Comparison of ENCODE assay signal across 8 cellular contexts in the genomic region with DNA sequence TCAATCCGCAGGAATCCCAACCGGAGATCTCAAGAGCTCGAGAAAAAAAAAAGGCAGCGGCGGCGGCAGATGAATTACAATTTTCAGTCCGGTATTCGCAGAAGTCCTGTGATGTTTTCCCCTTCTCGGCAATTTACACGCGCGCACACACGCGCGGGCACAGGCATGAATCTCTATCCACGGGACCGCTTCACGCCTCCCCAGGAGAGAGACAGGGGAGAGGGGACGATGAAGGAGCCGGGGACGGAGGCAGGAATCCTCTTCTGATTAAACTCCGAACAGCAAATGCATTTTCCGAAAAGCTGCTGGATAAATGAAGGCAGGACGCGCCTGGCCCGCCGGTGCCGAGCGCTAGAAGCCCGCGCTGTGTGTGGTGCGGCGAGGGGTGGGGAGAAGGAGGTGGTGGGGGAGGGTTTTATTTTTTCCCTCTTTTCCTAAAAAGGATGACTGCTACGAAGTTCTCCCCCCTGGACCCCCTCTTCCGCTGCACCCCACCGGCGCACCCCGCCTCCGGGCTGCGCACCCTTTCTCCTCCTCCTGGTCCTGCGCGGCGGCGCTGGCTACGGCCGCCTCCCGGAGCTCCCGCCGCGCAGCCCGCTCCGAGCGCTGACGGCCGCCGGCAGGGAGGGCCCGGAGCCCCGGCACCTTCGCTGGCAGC. TPM values are rescaled to one million over a fixed set of nuclear protein-coding genes. Genes with fewer than 3 reads are reported as not detected.
DNase-seq lines count a peak whose midpoint lies in the region; ATAC-seq and TF ChIP-seq lines count a peak whose summit lies in the region.

A gene (minus strand): TSS at position 387 of the 658 bp plus-strand sequence.

- H3K9me3 Mint-ChIP-seq in activated T-cell treated with anti-CD3 and anti-CD28 coated beads, Interleukin-2, amount 50 U/mL, for 24 hours, result no peaks in the 10 kb centered on the region
- H3K9me3 Mint-ChIP-seq in natural killer cell, result no peaks in the 10 kb centered on the region

- POLR2A ChIA-PET in HEK293 (lab: Yijun Ruan, JAX), result no interaction called here

- TF ChIP-seq CTCF in HEK293 (tag by site-specific recombination; IDR thresholded peaks at IDR 0.05) (no peak), fibroblast of pulmonary artery (IDR thresholded peaks at IDR 0.05; ENCODE audit: low read length, missing control alignments) (no peak), natural killer cell (IDR thresholded peaks at IDR 0.05) (no peak)

- WGBS in aorta, 2 donors, result 0 to 1% methylated on average over 56 to 59 of the region's 59 CpGs

- ATAC-seq in natural killer cell (peak; percentile 10 to 34 (median 18)), aorta (ENCODE audit: low FRiP score) (peak; percentile 53)

- H3K36me3 Mint-ChIP-seq in activated T-cell treated with anti-CD3 and anti-CD28 coated beads, Interleukin-2, amount 50 U/mL, for 24 hours (ENCODE audit: low read depth), result peaks cover 49% of the 10 kb centered on the region
- no peaks in the 10 kb centered on the region for H3K36me3 Mint-ChIP-seq in natural killer cell

- intact Hi-C loops in natural killer cell (cut with micrococcal nuclease), result loop anchor here (1.0 to 5.0 kb wide), 4 partner anchors 47 to 165 kb away; a partner anchor contains a TSS
- intact Hi-C loops in aorta (cut with DNase I), result loop anchor here (2.0 to 5.0 kb wide), 5 partner anchors 47 to 302 kb away; a partner anchor contains a TSS

- CTCF ChIA-PET in HEK293 (lab: Yijun Ruan, JAX), result interaction anchor here (0.7 to 3.2 kb wide), 9 partner anchors 12 to 303 kb away, joined by 3 to 23 read pairs (median 4); no protein-coding TSS in a partner anchor

- no peaks in the 10 kb centered on the region for H3K27me3 ChIP-seq in aorta (ENCODE audit: control insufficient read depth in 1 of 2, insufficient read depth in 2 of 2, low read length in 1 of 2)

- peak within 1 kb of the TSS; percentile 88 for H3K27ac ChIP-seq in HEK293 (ENCODE audit: extremely low read depth, low read depth, low read length)
- peak within 1 kb of the TSS; percentile 44 to 91 for H3K27ac ChIP-seq in aorta (ENCODE audit: low read depth in 1 of 2, low read length in 2 of 2)

- H3K4me3 ChIP-seq in HEK293 (ENCODE audit: low read depth, low read length) (peak within 1 kb of the TSS; percentile 54), fibroblast of pulmonary artery (replicated peaks; ENCODE audit: low read depth, low read length) (peak within 1 kb of the TSS; percentile 74), aorta (ENCODE audit: low read length in 2 of 2) (peak within 1 kb of the TSS; percentile 87 to 97)

- H3K4me1 Mint-ChIP-seq in activated T-cell treated with anti-CD3 and anti-CD28 coated beads, Interleukin-2, amount 50 U/mL, for 24 hours (ENCODE audit: low read depth), result peaks cover 43% of the 10 kb centered on the region
- peaks cover 60 to 64% of the 10 kb centered on the region in 2 donors for H3K4me1 Mint-ChIP-seq in natural killer cell

- H3K36me3 ChIP-seq in HEK293 (ENCODE audit: control insufficient read depth in 2 of 2, insufficient read depth in 1 of 2, low read length in 2 of 2), result no peaks in the 10 kb centered on the region
- no peaks in the 10 kb centered on the region for H3K36me3 ChIP-seq in aorta (ENCODE audit: control insufficient read depth in 1 of 2, insufficient read depth in 2 of 2, low read length in 1 of 2)

- H3K9me3 ChIP-seq in HEK293 (ENCODE audit: control insufficient read depth, insufficient read depth, low read depth, low read length) (no peaks in the 10 kb centered on the region), aorta (ENCODE audit: control insufficient read depth, low read length) (no peaks in the 10 kb centered on the region)

- peak within 1 kb of the TSS; percentile 98 for H3K4me3 Mint-ChIP-seq in activated T-cell treated with anti-CD3 and anti-CD28 coated beads, Interleukin-2, amount 50 U/mL, for 24 hours
- peak within 1 kb of the TSS; percentile 99 for H3K4me3 Mint-ChIP-seq in natural killer cell

- DNase-seq in NCI-H2081 (lab: John Stamatoyannopoulos, UW) (peak; percentile 46 to 64), NCI-H2081 treated with DMSO at 0.1 percent for 48 hours (lab: John Stamatoyannopoulos, UW) (no peak), NCI-H1105 treated with DMSO at 0.1 percent for 48 hours (lab: John Stamatoyannopoulos, UW) (peak; percentile 61), fibroblast of pulmonary artery (ENCODE audit: low read depth) (peak; percentile 42), natural killer cell (no peak), aorta (peak; percentile 71 to 83)
- no peak for DNase-seq in activated T-cell treated with anti-CD3 and anti-CD28 coated beads, Interleukin-2, amount 50 U/mL, for 24 hours

- peaks cover 23% of the 10 kb centered on the region; the same call in 1 of the 2 replicates for H3K4me1 ChIP-seq in HEK293 (ENCODE audit: control insufficient read depth, insufficient read depth, low read length)
- peaks cover 0 to 2% of the 10 kb centered on the region in 2 donors for H3K4me1 ChIP-seq in aorta (ENCODE audit: control insufficient read depth in 1 of 2, insufficient read depth in 2 of 2, low read length in 2 of 2)

- H3K27ac Mint-ChIP-seq in activated T-cell treated with anti-CD3 and anti-CD28 coated beads, Interleukin-2, amount 50 U/mL, for 24 hours, result peak within 1 kb of the TSS; percentile 98
- H3K27ac Mint-ChIP-seq in natural killer cell, result peak within 1 kb of the TSS; percentile 93 to 94

- no peaks in the 10 kb centered on the region for H3K27me3 Mint-ChIP-seq in activated T-cell treated with anti-CD3 and anti-CD28 coated beads, Interleukin-2, amount 50 U/mL, for 24 hours
- H3K27me3 Mint-ChIP-seq in natural killer cell (ENCODE audit: low read depth in 2 of 2), result no peaks in the 10 kb centered on the region

TF ChIP-seq in HEK293, 187 proteins besides CTCF, POLR2A, EP300 and RAD21 (continues in another document):
- TF ChIP-seq GLIS2 (tag by site-specific recombination; IDR thresholded peaks at IDR 0.05) (peak; percentile 60; the same call in 1 of the 2 replicates), ZNF335 (tag by site-specific recombination; conservative IDR thresholded peaks at IDR 0.05) (peak; percentile 74), SP2 (tag by site-specific recombination; IDR thresholded peaks at IDR 0.05) (peak; percentile 27), ZXDB (tag by site-specific recombination; IDR thresholded peaks at IDR 0.05) (peak; percentile 31; the same call in 1 of the 2 replicates), ZBTB17 (tag by site-specific recombination; IDR thresholded peaks at IDR 0.05) (0 out of 2 replicates have a peak, but pooled peaks have one; percentile 67), IKZF3 (tag by site-specific recombination; IDR thresholded peaks at IDR 0.05) (peak; percentile 9; the same call in 1 of the 2 replicates)
- TF ChIP-seq, protein P1, sequence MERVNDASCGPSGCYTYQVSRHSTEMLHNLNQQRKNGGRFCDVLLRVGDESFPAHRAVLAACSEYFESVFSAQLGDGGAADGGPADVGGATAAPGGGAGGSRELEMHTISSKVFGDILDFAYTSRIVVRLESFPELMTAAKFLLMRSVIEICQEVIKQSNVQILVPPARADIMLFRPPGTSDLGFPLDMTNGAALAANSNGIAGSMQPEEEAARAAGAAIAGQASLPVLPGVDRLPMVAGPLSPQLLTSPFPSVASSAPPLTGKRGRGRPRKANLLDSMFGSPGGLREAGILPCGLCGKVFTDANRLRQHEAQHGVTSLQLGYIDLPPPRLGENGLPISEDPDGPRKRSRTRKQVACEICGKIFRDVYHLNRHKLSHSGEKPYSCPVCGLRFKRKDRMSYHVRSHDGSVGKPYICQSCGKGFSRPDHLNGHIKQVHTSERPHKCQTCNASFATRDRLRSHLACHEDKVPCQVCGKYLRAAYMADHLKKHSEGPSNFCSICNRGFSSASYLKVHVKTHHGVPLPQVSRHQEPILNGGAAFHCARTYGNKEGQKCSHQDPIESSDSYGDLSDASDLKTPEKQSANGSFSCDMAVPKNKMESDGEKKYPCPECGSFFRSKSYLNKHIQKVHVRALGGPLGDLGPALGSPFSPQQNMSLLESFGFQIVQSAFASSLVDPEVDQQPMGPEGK (tag by site-specific recombination; IDR thresholded peaks at IDR 0.05), result 0 out of 2 replicates have a peak, but pooled peaks have one; percentile 37
- TF ChIP-seq, protein P2, sequence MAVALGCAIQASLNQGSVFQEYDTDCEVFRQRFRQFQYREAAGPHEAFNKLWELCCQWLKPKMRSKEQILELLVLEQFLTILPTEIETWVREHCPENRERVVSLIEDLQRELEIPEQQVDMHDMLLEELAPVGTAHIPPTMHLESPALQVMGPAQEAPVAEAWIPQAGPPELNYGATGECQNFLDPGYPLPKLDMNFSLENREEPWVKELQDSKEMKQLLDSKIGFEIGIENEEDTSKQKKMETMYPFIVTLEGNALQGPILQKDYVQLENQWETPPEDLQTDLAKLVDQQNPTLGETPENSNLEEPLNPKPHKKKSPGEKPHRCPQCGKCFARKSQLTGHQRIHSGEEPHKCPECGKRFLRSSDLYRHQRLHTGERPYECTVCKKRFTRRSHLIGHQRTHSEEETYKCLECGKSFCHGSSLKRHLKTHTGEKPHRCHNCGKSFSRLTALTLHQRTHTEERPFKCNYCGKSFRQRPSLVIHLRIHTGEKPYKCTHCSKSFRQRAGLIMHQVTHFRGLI (tag by site-specific recombination; IDR thresholded peaks at IDR 0.05), result peak; percentile 13; the same call in 1 of the 2 replicates
- TF ChIP-seq, protein P3, sequence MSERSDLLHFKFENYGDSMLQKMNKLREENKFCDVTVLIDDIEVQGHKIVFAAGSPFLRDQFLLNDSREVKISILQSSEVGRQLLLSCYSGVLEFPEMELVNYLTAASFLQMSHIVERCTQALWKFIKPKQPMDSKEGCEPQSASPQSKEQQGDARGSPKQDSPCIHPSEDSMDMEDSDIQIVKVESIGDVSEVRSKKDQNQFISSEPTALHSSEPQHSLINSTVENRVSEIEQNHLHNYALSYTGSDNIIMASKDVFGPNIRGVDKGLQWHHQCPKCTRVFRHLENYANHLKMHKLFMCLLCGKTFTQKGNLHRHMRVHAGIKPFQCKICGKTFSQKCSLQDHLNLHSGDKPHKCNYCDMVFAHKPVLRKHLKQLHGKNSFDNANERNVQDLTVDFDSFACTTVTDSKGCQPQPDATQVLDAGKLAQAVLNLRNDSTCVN (tag by site-specific recombination; optimal IDR thresholded peaks at IDR 0.05), result peak; percentile 69
- TF ChIP-seq, protein P4, sequence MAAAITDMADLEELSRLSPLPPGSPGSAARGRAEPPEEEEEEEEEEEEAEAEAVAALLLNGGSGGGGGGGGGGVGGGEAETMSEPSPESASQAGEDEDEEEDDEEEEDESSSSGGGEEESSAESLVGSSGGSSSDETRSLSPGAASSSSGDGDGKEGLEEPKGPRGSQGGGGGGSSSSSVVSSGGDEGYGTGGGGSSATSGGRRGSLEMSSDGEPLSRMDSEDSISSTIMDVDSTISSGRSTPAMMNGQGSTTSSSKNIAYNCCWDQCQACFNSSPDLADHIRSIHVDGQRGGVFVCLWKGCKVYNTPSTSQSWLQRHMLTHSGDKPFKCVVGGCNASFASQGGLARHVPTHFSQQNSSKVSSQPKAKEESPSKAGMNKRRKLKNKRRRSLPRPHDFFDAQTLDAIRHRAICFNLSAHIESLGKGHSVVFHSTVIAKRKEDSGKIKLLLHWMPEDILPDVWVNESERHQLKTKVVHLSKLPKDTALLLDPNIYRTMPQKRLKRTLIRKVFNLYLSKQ (tag by site-specific recombination; IDR thresholded peaks at IDR 0.05; ENCODE audit: borderline replicate concordance), result no peak

RNA-seq across cellular contexts. Expression of the gene that starts here (rescaled TPM):
- total RNA-seq in natural killer cell (10 to 100 TPM; 28.2 to 64.2 (median 33.4) TPM), aorta (10 to 100 TPM; 23.7 to 25.4 TPM)
- polyA plus RNA-seq in aorta, result 1 to 10 TPM; 2.6 to 4.3 TPM

Comparison
In these comparisons a context has a peak if more than half of its experiments do, and no peak if none do; other contexts are left out.
1. DNase-seq: peak in NCI-H2081 (2 of 2), NCI-H1105 treated with DMSO at 0.1 percent for 48 hours (single experiment), fibroblast of pulmonary artery (single experiment) and aorta (2 of 2); none in NCI-H2081 treated with DMSO at 0.1 percent for 48 hours (single experiment), activated T-cell treated with anti-CD3 and anti-CD28 coated beads, Interleukin-2, amount 50 U/mL, for 24 hours (single experiment) and natural killer cell (single experiment).
2. Peak in every context shown above with its lines, with median percentiles within 50 percentile points of each other: H3K4me3 ChIP-seq.